In genomic region chr10:79305515-79305914, GRCh38 we compare ENCODE assay signal across 20 cellular contexts.
"Had no signal": no experiment of that assay in that cellular context is flagged by ENCODE, and none has a peak within 500 bp of the region (broad histone marks: within the 10 kb centered on the region; RNA-seq: fewer than 3 reads in every experiment).

No MANE protein-coding gene starts in this region.

- H3K27me3 ChIP-seq: SJSA1 had no signal

- DNase-seq: IMR-90, Karpas-422, KG1, MM.1S, NCI-H1092 treated with DMSO at 0.1 percent for 48 hours, NCI-H1436, NCI-H187, NCI-H2029, NCI-H2081 treated with DMSO at 0.1 percent for 48 hours, NCI-H2171, NCI-H226, NCI-H446, NCI-H510A, NCI-H524 treated with DMSO at 0.1 percent for 48 hours, NCI-H69, NCI-H774, SIG-M5 had no signal

- H3K27ac ChIP-seq: SJSA1, SK-N-MC had no signal

- H3K9me3 ChIP-seq: SJSA1 had no signal

- H3K4me1 ChIP-seq: SJSA1 had no signal

- ATAC-seq: Panc1 had no signal

- H3K4me3 ChIP-seq: SJSA1, SK-N-MC had no signal
